ENCODE assay signal across 8 cellular contexts in the genomic region with DNA sequence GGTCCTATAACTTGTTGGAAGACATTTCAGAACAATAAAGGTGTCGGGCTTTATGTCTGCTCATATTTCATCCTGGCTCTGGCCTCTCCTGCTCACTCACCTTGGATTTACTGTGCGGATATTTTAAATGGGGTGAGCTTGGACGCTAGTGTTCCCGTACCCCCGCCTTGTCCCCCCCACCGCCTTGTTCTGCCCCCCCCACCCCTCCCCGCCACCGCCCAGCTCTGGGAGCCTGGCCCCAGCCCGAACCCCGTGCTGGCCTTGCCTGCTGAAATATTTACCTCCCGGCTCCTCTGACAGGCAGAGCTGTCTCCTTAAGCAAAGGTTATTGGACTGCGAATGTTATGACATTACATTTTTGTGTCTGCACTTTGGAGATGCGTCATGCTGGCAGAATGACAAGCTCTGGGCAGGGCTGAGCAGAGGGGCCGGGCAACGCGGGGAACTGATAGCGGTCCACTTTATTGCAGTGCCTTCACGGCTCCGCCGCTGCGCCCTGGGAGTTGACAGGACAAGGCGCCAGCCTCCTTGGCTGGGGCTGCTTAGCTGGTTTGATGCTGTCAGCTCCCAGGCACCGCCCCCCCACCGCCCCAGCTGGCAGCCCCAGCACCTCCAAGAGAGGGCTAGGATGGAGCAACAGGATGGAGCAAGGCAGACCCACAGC.
DNase-seq lines count a peak whose midpoint lies in the region; ATAC-seq and TF ChIP-seq lines count a peak whose summit lies in the region.

No MANE protein-coding gene starts in this region.

- in situ Hi-C loops in Caki2 (cut with HindIII; ENCODE audit: low pct_unique_long_range_greater_than_20kb, low sequenced_read_pairs) = no loop called here

- H3K27me3 ChIP-seq in Karpas-422 (ENCODE audit: low read length) = no peaks in the 10 kb centered on the region

- H3K4me3 ChIP-seq in Karpas-422 (ENCODE audit: low read length) = no peak overlapping the region

- no peak for TF ChIP-seq CTCF in neural crest cell (conservative IDR thresholded peaks at IDR 0.05)

- ATAC-seq in GM21367 (IDR thresholded peaks at IDR 0.05; ENCODE audit: unreplicated experiment) = no peak

- peaks cover 10% of the 10 kb centered on the region for H3K4me1 Mint-ChIP-seq in neural crest cell

- no peak overlapping the region for H3K4me3 Mint-ChIP-seq in neural crest cell

- H4K20me1 ChIP-seq in Karpas-422 (ENCODE audit: insufficient read depth, low read depth, low read length) = 0 out of 2 replicates have a peak, but pooled peaks cover 3% of the 10 kb centered on the region

- H3K9me2 ChIP-seq in Karpas-422 (replicated peaks; ENCODE audit: insufficient read depth, low read length) = no peaks in the 10 kb centered on the region

- H3K27ac ChIP-seq in Karpas-422 (ENCODE audit: low read length) = no peak overlapping the region

- peaks cover 9% of the 10 kb centered on the region for H3K27me3 Mint-ChIP-seq in neural crest cell (ENCODE audit: low read depth)

- DNase-seq in Caki2 (ENCODE audit: low read depth) = peak; percentile 79
- peak; percentile 50 for DNase-seq in NCI-H2029 (lab: John Stamatoyannopoulos, UW)
- peak; percentile 70 for DNase-seq in epidermal melanocyte (ENCODE audit: insufficient read length, low spot score)
- no peak for DNase-seq in neural crest cell (ENCODE audit: low read depth, low spot score)
- DNase-seq in anterior cingulate cortex (lab: John Stamatoyannopoulos, UW) = no peak
- DNase-seq in inferior parietal cortex (ENCODE audit: extremely low spot score) = no peak
- DNase-seq in Karpas-422 = no peak

- H3K9ac ChIP-seq in Karpas-422 (ENCODE audit: low read length) = no peak overlapping the region

- no peaks in the 10 kb centered on the region for H3K36me3 Mint-ChIP-seq in neural crest cell (ENCODE audit: low read depth)

- H3K36me3 ChIP-seq in Karpas-422 (ENCODE audit: insufficient read depth, low read length) = no peaks in the 10 kb centered on the region

- no peaks in the 10 kb centered on the region for H3K9me3 Mint-ChIP-seq in neural crest cell

- peaks cover 19% of the 10 kb centered on the region for H3K4me1 ChIP-seq in Karpas-422 (ENCODE audit: low read length)

- no peaks in the 10 kb centered on the region for H3K79me2 ChIP-seq in Karpas-422 (ENCODE audit: low read length)

- H3K27ac Mint-ChIP-seq in neural crest cell (ENCODE audit: unreplicated experiment) = peak overlapping the region; percentile 43

- no peak overlapping the region for H2AFZ ChIP-seq in Karpas-422 (ENCODE audit: low read length)

- no peak overlapping the region for H3K4me2 ChIP-seq in Karpas-422 (ENCODE audit: low read depth, low read length, poor library complexity, severe bottlenecking)

- no peaks in the 10 kb centered on the region for H3K9me3 ChIP-seq in Karpas-422 (ENCODE audit: low read length)

Comparison
In these comparisons a context has a peak if more than half of its experiments do, and no peak if none do; other contexts are left out.
1. DNase-seq: peak in Caki2 (single experiment), NCI-H2029 (single experiment) and epidermal melanocyte (single experiment); none in neural crest cell (single experiment), anterior cingulate cortex (0 of 58), inferior parietal cortex (single experiment) and Karpas-422 (single experiment).